ENCODE assay signal across 8 cellular contexts in genomic region chr3:66938338-66938963, GRCh38. TPM values are rescaled to one million over a fixed set of nuclear protein-coding genes. Genes with fewer than 3 reads are reported as not detected.
DNase-seq lines count a peak whose midpoint lies in the region; ATAC-seq, FAIRE-seq and TF ChIP-seq lines count a peak whose summit lies in the region.

No MANE protein-coding gene starts in this region.

- peaks cover 9% of the 10 kb centered on the region; the same call in 1 of the 2 replicates for H3K4me1 Mint-ChIP-seq in HFFc6 (ENCODE audit: low read depth)
- no peaks in the 10 kb centered on the region for H3K4me1 Mint-ChIP-seq in endothelial cell (ENCODE audit: unreplicated experiment)

- H2AK5ac ChIP-seq in mesendoderm (ENCODE audit: low read length): no peak overlapping the region

- H3K79me2 ChIP-seq in mesendoderm (ENCODE audit: control insufficient read depth, insufficient read depth, low read length): no peaks in the 10 kb centered on the region

- no peaks in the 10 kb centered on the region for H3K4me1 ChIP-seq in mesendoderm (ENCODE audit: control insufficient read depth, low read depth, low read length)

- H3K27ac Mint-ChIP-seq in HFFc6 (no peak overlapping the region), endothelial cell (ENCODE audit: unreplicated experiment) (no peak overlapping the region)

- no peak overlapping the region for H3K27ac ChIP-seq in mesendoderm (ENCODE audit: low read depth, low read length)

- no peaks in the 10 kb centered on the region for H3K27me3 ChIP-seq in mesendoderm (ENCODE audit: insufficient read depth, low read length, poor library complexity)

- no peak overlapping the region for H3K4me2 ChIP-seq in mesendoderm (ENCODE audit: low read length)

- no peak overlapping the region for H3K56ac ChIP-seq in mesendoderm (ENCODE audit: low read length)

- no peak overlapping the region for H4K5ac ChIP-seq in mesendoderm (ENCODE audit: low read length)

- no peak overlapping the region for H2BK120ac ChIP-seq in mesendoderm (ENCODE audit: low read depth, low read length)

- H3K36me3 Mint-ChIP-seq in HFFc6 (ENCODE audit: low read depth) (no peaks in the 10 kb centered on the region), endothelial cell (ENCODE audit: low read depth, unreplicated experiment) (no peaks in the 10 kb centered on the region)

- no peak overlapping the region for H3K4me3 Mint-ChIP-seq in HFFc6
- H3K4me3 Mint-ChIP-seq in endothelial cell (ENCODE audit: unreplicated experiment): no peak overlapping the region

- no peak for ATAC-seq in GM18870 (IDR thresholded peaks at IDR 0.05; ENCODE audit: unreplicated experiment)

- H2BK5ac ChIP-seq in mesendoderm (ENCODE audit: low read length): no peak overlapping the region

- H3K27me3 Mint-ChIP-seq in HFFc6 (ENCODE audit: insufficient read depth) (no peaks in the 10 kb centered on the region), endothelial cell (ENCODE audit: unreplicated experiment) (no peaks in the 10 kb centered on the region)

- no peak overlapping the region for H3K4ac ChIP-seq in mesendoderm (ENCODE audit: low read depth, low read length)

- H3K18ac ChIP-seq in mesendoderm (ENCODE audit: low read length): no peak overlapping the region

- TF ChIP-seq CTCF in HFFc6 (IDR thresholded peaks at IDR 0.05) (peak; percentile 83), endothelial cell (IDR thresholded peaks at IDR 0.05; ENCODE audit: unreplicated experiment) (no peak)

- WGBS in mesendoderm (ENCODE audit: extremely low coverage, insufficient coverage, low lambda C conversion rate): no CpG with 5 or more reads among the region's 5 CpGs

- DNase-seq in HFFc6 (peak; percentile 57), NCI-H1417 (lab: John Stamatoyannopoulos, UW) (peak; percentile 50 to 85 (median 53)), SW480 (ENCODE audit: low spot score) (peak; percentile 60), endothelial cell (ENCODE audit: low spot score) (peak; percentile 50), mesendoderm (peak; percentile 86)

- H3K79me1 ChIP-seq in mesendoderm (ENCODE audit: low read length): no peaks in the 10 kb centered on the region

- H3K36me3 ChIP-seq in mesendoderm (ENCODE audit: control insufficient read depth, insufficient read depth, low read length): no peaks in the 10 kb centered on the region

- H3K9me3 Mint-ChIP-seq in HFFc6 (no peaks in the 10 kb centered on the region), endothelial cell (ENCODE audit: unreplicated experiment) (no peaks in the 10 kb centered on the region)

- H3K23ac ChIP-seq in mesendoderm (ENCODE audit: low read length): no peak overlapping the region

- H3K4me3 ChIP-seq in mesendoderm (ENCODE audit: low read length): no peak overlapping the region

- FAIRE-seq in A204.1 (lab: Jason Lieb, UNC) (peak; percentile 67), G401.6 (lab: Jason Lieb, UNC) (peak; percentile 98)

- H2BK15ac ChIP-seq in mesendoderm (replicated peaks; ENCODE audit: low read depth): no peak overlapping the region

- H3K9ac ChIP-seq in mesendoderm (ENCODE audit: low read length): no peak overlapping the region

- H4K8ac ChIP-seq in mesendoderm (ENCODE audit: low read depth, low read length): no peak overlapping the region

RNA-seq across cellular contexts. Expression of gene KBTBD8, which starts 59.7 kb away (rescaled TPM):
- 1 to 10 TPM; 1.3 to 2.4 (median 1.7) TPM for total RNA-seq in HFFc6 (2021; fragmentation: NEBNext Ultra II Directional; extraction: Animal tissue kit (Norgen Biotek cat#: 25700))
- 6.3 TPM for total RNA-seq in endothelial cell (ENCODE audit: unreplicated experiment)
- 15.3 TPM for polyA plus RNA-seq in mesendoderm (2013, experiment 1 of 2)
- polyA plus RNA-seq in mesendoderm (2013, experiment 2 of 2): 15.2 TPM
